ENCODE assay signal across 13 cellular contexts in genomic region chr17:48571024-48571818, GRCh38. TPM values are rescaled to one million over a fixed set of nuclear protein-coding genes. Genes with fewer than 3 reads are reported as not detected.
A peak's percentile ranks its signal among the peaks of the same experiment; 100 is the strongest.
DNase-seq lines count a peak whose midpoint lies in the region; ATAC-seq and TF ChIP-seq lines count a peak whose summit lies in the region.
"Had no signal": no experiment of that assay in that cellular context is flagged by ENCODE, and none has a peak within 500 bp of the region (broad histone marks: within the 10 kb centered on the region; RNA-seq: fewer than 3 reads in every experiment).

No MANE protein-coding gene starts in this region.

- H3K9me3 ChIP-seq in Peyer's patch, result no peaks in the 10 kb centered on the region
- H3K9me3 ChIP-seq in smooth muscle cell (replicated peaks; ENCODE audit: low read depth), result no peaks in the 10 kb centered on the region

- H3K4me2 ChIP-seq in smooth muscle cell, result peak overlapping the region; percentile 64

- H3K4me1 ChIP-seq in Peyer's patch (peaks cover 0 to 54% (median 4%) of the 10 kb centered on the region in 4 donors), smooth muscle cell (ENCODE audit: low read depth) (peaks cover 4% of the 10 kb centered on the region)

- peaks cover 100% of the 10 kb centered on the region for H4K20me1 ChIP-seq in smooth muscle cell (ENCODE audit: low read depth)

- TF ChIP-seq CTCF in Peyer's patch (IDR thresholded peaks at IDR 0.05) (no peak), fibroblast of the aortic adventitia (IDR thresholded peaks at IDR 0.05; ENCODE audit: insufficient read depth, low read length) (no peak), smooth muscle cell (IDR thresholded peaks at IDR 0.05; ENCODE audit: borderline replicate concordance, insufficient read depth, poor library complexity, severe bottlenecking) (no peak)

- WGBS in smooth muscle cell (ENCODE audit: low lambda C conversion rate), result 29% methylated on average over 26 of the region's 26 CpGs

- H3K36me3 ChIP-seq in Peyer's patch (peaks cover 0 to 16% (median 0%) of the 10 kb centered on the region in 3 donors), smooth muscle cell (ENCODE audit: low read depth) (no peaks in the 10 kb centered on the region)

- H3K27ac ChIP-seq in Peyer's patch (peak overlapping the region; percentile 54 to 92 (median 67)), smooth muscle cell (ENCODE audit: low read depth) (peak overlapping the region; percentile 64)
- H3K27ac ChIP-seq: SK-N-MC had no signal

- no peak for TF ChIP-seq POLR2A in Peyer's patch (IDR thresholded peaks at IDR 0.05)

- H3K27me3 ChIP-seq in Peyer's patch (no peaks in the 10 kb centered on the region), smooth muscle cell (ENCODE audit: low read depth) (peaks cover 98% of the 10 kb centered on the region)

- H3K4me3 ChIP-seq in Peyer's patch (peak overlapping the region in 2 of 4 donors; percentile 20 to 34), fibroblast of the aortic adventitia (ENCODE audit: low read depth, low read length) (peak overlapping the region; percentile 55), smooth muscle cell (peak overlapping the region; percentile 2)
- H3K4me3 ChIP-seq: SK-N-MC had no signal

- no peak for ATAC-seq in left lobe of liver
- ATAC-seq: activated CD8-positive, alpha-beta T cell treated with anti-CD3 and anti-CD28 coated beads, Interleukin-2, amount 10 ng/mL, durations not matched to agents 7 days and 5 days; stimulated activated naive CD8-positive, alpha-beta T cell treated with anti-CD3 and anti-CD28 coated beads, Interleukin-15, amount 100 ng/mL, for 72 hours had no signal

- H2AFZ ChIP-seq in smooth muscle cell (ENCODE audit: low read depth), result no peak overlapping the region

- no peak for DNase-seq in Peyer's patch
- peak; percentile 65 for DNase-seq in fibroblast of the aortic adventitia (ENCODE audit: low read depth)
- DNase-seq in smooth muscle cell (lab: John Stamatoyannopoulos, UW; ENCODE audit: unreplicated experiment), result no peak
- no peak for DNase-seq in left lobe of liver (ENCODE audit: low spot score)
- no peak for DNase-seq in SW480 (ENCODE audit: low spot score)
- DNase-seq in DMS114 treated with DMSO at 0.1 percent for 48 hours (lab: John Stamatoyannopoulos, UW; ENCODE audit: unreplicated experiment), result no peak
- DNase-seq: activated CD8-positive, alpha-beta T cell treated with anti-CD3 and anti-CD28 coated beads, Interleukin-2, amount 10 ng/mL, durations not matched to agents 7 days and 5 days; amygdala; Kasumi-1; midbrain; NCI-H510A; stimulated activated naive CD8-positive, alpha-beta T cell treated with anti-CD3 and anti-CD28 coated beads, Interleukin-15, amount 100 ng/mL, for 72 hours had no signal

- no peaks in the 10 kb centered on the region for H3F3A ChIP-seq in smooth muscle cell (ENCODE audit: low read depth)

- peaks cover 49% of the 10 kb centered on the region for H3K79me2 ChIP-seq in smooth muscle cell (ENCODE audit: low read depth)

- no peak overlapping the region for H3K9ac ChIP-seq in smooth muscle cell (ENCODE audit: low read depth)

RNA-seq across cellular contexts. Expression of gene HOXB4, which starts 6.9 kb away (rescaled TPM):
- total RNA-seq in Peyer's patch (1 to 10 TPM; 1.8 to 6.6 (median 5.1) TPM), fibroblast of the aortic adventitia (ENCODE audit: low replicate concordance) (3.8 and 7.0 TPM in 2 replicates), smooth muscle cell (0.72 and 2.6 TPM in 2 replicates), left lobe of liver (1.1 TPM)
- 0.96 and 1.0 TPM in 2 replicates for polyA plus RNA-seq in smooth muscle cell

RNA-seq across cellular contexts. Expression of gene HOXB3, which starts 18.8 kb away (rescaled TPM):
- 10 to 100 TPM; 37.0 to 89.3 (median 65.4) TPM for total RNA-seq in Peyer's patch
- total RNA-seq in fibroblast of the aortic adventitia (ENCODE audit: low replicate concordance), result 9.7 and 14.2 TPM in 2 replicates
- 5.1 and 9.1 TPM in 2 replicates for total RNA-seq in smooth muscle cell
- polyA plus RNA-seq in smooth muscle cell, result 2.8 and 4.4 TPM in 2 replicates
- total RNA-seq in left lobe of liver, result 1.9 TPM

RNA-seq across cellular contexts. Expression of gene HOXB5, which starts 22.4 kb away (rescaled TPM):
- 10 to 100 TPM in 3 of 4 donors, 1 to 10 TPM in 1; 7.7 to 22.5 (median 15.0) TPM for total RNA-seq in Peyer's patch
- 0.27 and 0.57 TPM in 2 replicates for total RNA-seq in fibroblast of the aortic adventitia (ENCODE audit: low replicate concordance)
- total RNA-seq in smooth muscle cell, result 0.49 and 0.94 TPM in 2 replicates
- polyA plus RNA-seq in smooth muscle cell, result 1.4 and 1.8 TPM in 2 replicates
- total RNA-seq in left lobe of liver, result 0.55 TPM
- total RNA-seq: activated CD8-positive, alpha-beta T cell treated with anti-CD3 and anti-CD28 coated beads, Interleukin-2, amount 10 ng/mL, durations not matched to agents 7 days and 5 days had no signal

RNA-seq across cellular contexts. Expression of gene HOXB2, which starts 26.3 kb away (rescaled TPM):
- total RNA-seq in Peyer's patch (1 to 10 TPM; 1.4 to 9.6 (median 4.1) TPM), fibroblast of the aortic adventitia (ENCODE audit: low replicate concordance) (1.5 and 9.0 TPM in 2 replicates), smooth muscle cell (16.9 and 40.4 TPM in 2 replicates), left lobe of liver (2.3 TPM)
- 26.5 and 35.6 TPM in 2 replicates for polyA plus RNA-seq in smooth muscle cell

RNA-seq across cellular contexts. Expression of gene HOXB6, which starts 33.6 kb away (rescaled TPM):
- 10 to 100 TPM; 34.3 to 98.4 (median 66.7) TPM for total RNA-seq in Peyer's patch
- 0.63 and 13.1 TPM in 2 replicates for total RNA-seq in fibroblast of the aortic adventitia (ENCODE audit: low replicate concordance)
- total RNA-seq in smooth muscle cell, result 6.3 and 7.2 TPM in 2 replicates
- 9.3 and 10.3 TPM in 2 replicates for polyA plus RNA-seq in smooth muscle cell
- 0.83 TPM for total RNA-seq in left lobe of liver
- total RNA-seq: activated CD8-positive, alpha-beta T cell treated with anti-CD3 and anti-CD28 coated beads, Interleukin-2, amount 10 ng/mL, durations not matched to agents 7 days and 5 days had no signal
